ENCODE assay signal across 27 cellular contexts in the genomic region with DNA sequence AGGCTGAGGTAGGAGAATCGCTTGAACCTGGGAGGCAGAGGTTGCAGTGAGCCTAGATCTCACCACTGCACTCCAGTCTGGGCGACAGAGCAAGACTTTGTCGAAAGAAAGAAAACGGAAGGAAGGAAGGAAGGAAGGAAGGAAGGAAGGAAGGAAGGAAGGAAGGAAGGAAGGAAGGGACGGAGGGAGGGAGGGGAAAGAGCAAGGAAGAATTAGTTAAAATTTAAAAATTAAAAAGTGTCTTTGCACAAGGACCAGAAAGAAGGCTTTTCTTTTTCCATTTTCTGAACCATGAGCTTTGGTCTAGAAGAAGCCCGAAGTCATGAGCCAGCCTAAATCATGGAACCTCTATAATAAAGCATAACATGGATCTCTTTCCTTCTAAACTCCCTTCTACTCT.
"Had no signal": no experiment of that assay in that cellular context is flagged by ENCODE, and none has a peak within 500 bp of the region (broad histone marks: within the 10 kb centered on the region; RNA-seq: fewer than 3 reads in every experiment).

No MANE protein-coding gene starts in this region.

- H3K27me3 ChIP-seq: colonic mucosa, dorsolateral prefrontal cortex, esophagus muscularis mucosa, foreskin keratinocyte, gastrocnemius medialis, gastroesophageal sphincter, heart left ventricle, heart right ventricle, hepatocyte had no signal

- FAIRE-seq: colon, endothelial cell of umbilical vein, frontal cortex had no signal

- H3K27ac ChIP-seq: colonic mucosa, coronary artery, dorsolateral prefrontal cortex, epithelial cell of prostate, esophagus muscularis mucosa, foreskin keratinocyte, gastrocnemius medialis, gastroesophageal sphincter, heart left ventricle, heart right ventricle, hepatocyte had no signal

- H3K79me2 ChIP-seq: hepatocyte had no signal

- ATAC-seq: effector memory CD8-positive, alpha-beta T cell; esophagus mucosa; foreskin keratinocyte; gastrocnemius medialis; gastroesophageal sphincter; heart left ventricle had no signal

- H3K4me1 ChIP-seq: colonic mucosa, esophagus muscularis mucosa, foreskin keratinocyte, gastrocnemius medialis, gastroesophageal sphincter, heart left ventricle, heart right ventricle had no signal

- H3K9me3 ChIP-seq: colonic mucosa, esophagus muscularis mucosa, gastrocnemius medialis, gastroesophageal sphincter, heart left ventricle, heart right ventricle had no signal

- H3K4me3 ChIP-seq: colonic mucosa, coronary artery, dorsolateral prefrontal cortex, esophagus muscularis mucosa, gastrocnemius medialis, gastroesophageal sphincter, heart left ventricle, heart right ventricle, hepatocyte had no signal

- H3K4me2 ChIP-seq: hepatocyte had no signal

- H3K36me3 ChIP-seq: colonic mucosa, esophagus muscularis mucosa, gastrocnemius medialis, gastroesophageal sphincter, heart left ventricle, heart right ventricle had no signal

- H2AFZ ChIP-seq: hepatocyte had no signal

- DNase-seq: colonic mucosa; cortex of kidney; dermis blood vessel endothelial cell; dorsolateral prefrontal cortex; effector CD4-positive, alpha-beta T cell; effector CD8-positive, alpha-beta T cell; effector memory CD4-positive, alpha-beta T cell; effector memory CD8-positive, alpha-beta T cell; endodermal cell; erythroblast; foreskin fibroblast; foreskin keratinocyte; foreskin melanocyte; gastrocnemius medialis; glutamatergic neuron; head of caudate nucleus; heart left ventricle; heart right ventricle had no signal
